29 cellular contexts compared by ENCODE assay signal in genomic region chr9:134222018-134222573, GRCh38. TPM values are rescaled to one million over a fixed set of nuclear protein-coding genes. Genes with fewer than 3 reads are reported as not detected.
DNase-seq lines count a peak whose midpoint lies in the region; ATAC-seq and TF ChIP-seq lines count a peak whose summit lies in the region.
"Had no signal": no experiment of that assay in that cellular context is flagged by ENCODE, and none has a peak within 500 bp of the region (broad histone marks: within the 10 kb centered on the region; RNA-seq: fewer than 3 reads in every experiment).

No MANE protein-coding gene starts in this region.

- H3K36me3 ChIP-seq in OCI-LY7 (ENCODE audit: insufficient read depth, low read length), result no peaks in the 10 kb centered on the region
- no peaks in the 10 kb centered on the region for H3K36me3 ChIP-seq in right lobe of liver
- H3K36me3 ChIP-seq in sigmoid colon, result no peaks in the 10 kb centered on the region
- H3K36me3 ChIP-seq: heart right ventricle, pancreas had no signal

- no peaks in the 10 kb centered on the region for H3K9me3 Mint-ChIP-seq in chondrocyte (ENCODE audit: low read depth)
- no peaks in the 10 kb centered on the region for H3K9me3 Mint-ChIP-seq in activated naive CD8-positive, alpha-beta T cell treated with anti-CD3 and anti-CD28 coated beads, Interleukin-2, amount 50 U/mL, for 24 hours
- H3K9me3 Mint-ChIP-seq: activated CD4-positive, alpha-beta T cell treated with anti-CD3 and anti-CD28 coated beads, Interleukin-2, amount 10 ng/mL, durations not matched to agents 24 days and 14 days; HFFc6; natural killer cell had no signal

- DNase-seq in OCI-LY7 (ENCODE audit: low spot score) (no peak), chondrocyte (ENCODE audit: low spot score) (peak; percentile 77), right lobe of liver (peak; percentile 43 to 71 (median 59)), sigmoid colon (peak; percentile 58), GF-D8 (lab: John Stamatoyannopoulos, UW) (no peak)
- DNase-seq in activated CD8-positive, alpha-beta memory T cell treated with anti-CD3 and anti-CD28 coated beads, Interleukin-2, amount 50 U/mL, for 48 hours, result no peak
- no peak for DNase-seq in activated naive CD8-positive, alpha-beta T cell treated with anti-CD3 and anti-CD28 coated beads, Interleukin-2, amount 50 U/mL, for 24 hours
- DNase-seq: activated CD4-positive, alpha-beta T cell treated with anti-CD3 and anti-CD28 coated beads, Interleukin-2, amount 10 ng/mL, durations not matched to agents 24 days and 14 days; activated CD8-positive, alpha-beta memory T cell treated with anti-CD3 and anti-CD28 coated beads, Interleukin-2, amount 10 ng/mL, durations not matched to agents 7 days and 5 days; activated naive CD4-positive, alpha-beta T cell treated with Interleukin-2 at 50 U/mL for 16 hours; effector memory CD4-positive, alpha-beta T cell; erythroblast; HFFc6; Karpas-422; left colon; midbrain; natural killer cell; NCI-H1694; NCI-H510A; SHP77 treated with DMSO at 0.1 percent for 48 hours; stimulated activated CD4-positive, alpha-beta T cell treated with anti-CD3 and anti-CD28 coated beads, Interleukin-15, amount 100 ng/mL, for 24 hours; stimulated activated naive CD4-positive, alpha-beta T cell treated with Interleukin-2 at 50 U/mL for 16 hours; T1000 had no signal

- H3K4me1 ChIP-seq in OCI-LY7 (ENCODE audit: insufficient read depth, low read length, poor library complexity, severe bottlenecking), result peaks cover 34% of the 10 kb centered on the region
- peaks cover 0 to 85% (median 26%) of the 10 kb centered on the region in 4 donors for H3K4me1 ChIP-seq in right lobe of liver
- H3K4me1 ChIP-seq in sigmoid colon, result peaks cover 0 to 14% (median 5%) of the 10 kb centered on the region in 4 donors
- H3K4me1 ChIP-seq: pancreas had no signal

- intact Hi-C loops in OCI-LY7 (cut with micrococcal nuclease; ENCODE audit: unreplicated experiment), result no loop called here
- intact Hi-C loops in right lobe of liver (cut with DNase I), result no loop called here
- intact Hi-C loops in sigmoid colon (cut with DNase I), result no loop called here

- H3K36me3 Mint-ChIP-seq in chondrocyte (ENCODE audit: low read depth), result no peaks in the 10 kb centered on the region
- H3K36me3 Mint-ChIP-seq in activated naive CD8-positive, alpha-beta T cell treated with anti-CD3 and anti-CD28 coated beads, Interleukin-2, amount 50 U/mL, for 24 hours (ENCODE audit: low read depth), result no peaks in the 10 kb centered on the region
- H3K36me3 Mint-ChIP-seq: activated CD8-positive, alpha-beta memory T cell treated with anti-CD3 and anti-CD28 coated beads, Interleukin-2, amount 10 ng/mL, durations not matched to agents 7 days and 5 days; natural killer cell had no signal

- H3K27me3 ChIP-seq in right lobe of liver (no peaks in the 10 kb centered on the region), sigmoid colon (peaks cover 0 to 6% (median 0%) of the 10 kb centered on the region in 3 donors)
- H3K27me3 ChIP-seq: heart right ventricle, pancreas had no signal

- CTCF ChIA-PET in OCI-LY7 (lab: Charles Lee; ENCODE audit: unreplicated experiment), result no interaction called here

- no peaks in the 10 kb centered on the region for H3K79me2 ChIP-seq in OCI-LY7 (ENCODE audit: insufficient read depth, low read depth, low read length)

- peaks cover 9% of the 10 kb centered on the region for H3K4me1 Mint-ChIP-seq in chondrocyte (ENCODE audit: low read depth)
- no peaks in the 10 kb centered on the region for H3K4me1 Mint-ChIP-seq in activated naive CD8-positive, alpha-beta T cell treated with anti-CD3 and anti-CD28 coated beads, Interleukin-2, amount 50 U/mL, for 24 hours
- H3K4me1 Mint-ChIP-seq: activated CD4-positive, alpha-beta T cell treated with anti-CD3 and anti-CD28 coated beads, Interleukin-2, amount 10 ng/mL, durations not matched to agents 24 days and 14 days; activated CD8-positive, alpha-beta memory T cell treated with anti-CD3 and anti-CD28 coated beads, Interleukin-2, amount 10 ng/mL, durations not matched to agents 7 days and 5 days; natural killer cell had no signal

- POLR2A ChIA-PET in OCI-LY7 (lab: Charles Lee), result no interaction called here

- ATAC-seq in right lobe of liver, result peak in 1 of 4 donors; percentile 5
- no peak for ATAC-seq in activated naive CD8-positive, alpha-beta T cell treated with anti-CD3 and anti-CD28 coated beads, Interleukin-2, amount 50 U/mL, for 24 hours
- ATAC-seq: activated CD8-positive, alpha-beta memory T cell treated with anti-CD3 and anti-CD28 coated beads, Interleukin-2, amount 10 ng/mL, durations not matched to agents 7 days and 5 days; natural killer cell; pancreas had no signal

- H3K4me3 Mint-ChIP-seq in chondrocyte (ENCODE audit: unreplicated experiment), result no peak overlapping the region
- no peak overlapping the region for H3K4me3 Mint-ChIP-seq in activated naive CD8-positive, alpha-beta T cell treated with anti-CD3 and anti-CD28 coated beads, Interleukin-2, amount 50 U/mL, for 24 hours
- H3K4me3 Mint-ChIP-seq: activated CD4-positive, alpha-beta T cell treated with anti-CD3 and anti-CD28 coated beads, Interleukin-2, amount 10 ng/mL, durations not matched to agents 24 days and 14 days; activated CD8-positive, alpha-beta memory T cell treated with anti-CD3 and anti-CD28 coated beads, Interleukin-2, amount 10 ng/mL, durations not matched to agents 7 days and 5 days; HFFc6; natural killer cell had no signal

- no peaks in the 10 kb centered on the region for H4K20me1 ChIP-seq in OCI-LY7 (ENCODE audit: insufficient read depth, low read length)

- H3K27me3 Mint-ChIP-seq in chondrocyte (ENCODE audit: low read depth), result peaks cover 8% of the 10 kb centered on the region
- H3K27me3 Mint-ChIP-seq in activated naive CD8-positive, alpha-beta T cell treated with anti-CD3 and anti-CD28 coated beads, Interleukin-2, amount 50 U/mL, for 24 hours, result no peaks in the 10 kb centered on the region
- H3K27me3 Mint-ChIP-seq: activated CD4-positive, alpha-beta T cell treated with anti-CD3 and anti-CD28 coated beads, Interleukin-2, amount 10 ng/mL, durations not matched to agents 24 days and 14 days; activated CD8-positive, alpha-beta memory T cell treated with anti-CD3 and anti-CD28 coated beads, Interleukin-2, amount 10 ng/mL, durations not matched to agents 7 days and 5 days had no signal

- WGBS in right lobe of liver (ENCODE audit: insufficient coverage, low coverage, low lambda C conversion rate, missing lambda C conversion rate), result 30% methylated on average over 7 of the region's 12 CpGs
- WGBS in sigmoid colon, 2 donors, result 59 to 81% methylated on average over 12 of the region's 12 CpGs

- TF ChIP-seq POLR2A in right lobe of liver (IDR thresholded peaks at IDR 0.05), result no peak
- no peak for TF ChIP-seq POLR2A in sigmoid colon (IDR thresholded peaks at IDR 0.05)

- TF ChIP-seq EP300 in sigmoid colon (IDR thresholded peaks at IDR 0.05), result no peak

- H3K4me3 ChIP-seq in OCI-LY7 (ENCODE audit: low read depth, low read length, poor library complexity, severe bottlenecking) (no peak overlapping the region), right lobe of liver (no peak overlapping the region), sigmoid colon (no peak overlapping the region)
- H3K4me3 ChIP-seq: heart right ventricle, pancreas had no signal

- no peaks in the 10 kb centered on the region for H3K9me2 ChIP-seq in OCI-LY7 (ENCODE audit: insufficient read depth, low read length)

- H3K27ac Mint-ChIP-seq in chondrocyte (ENCODE audit: unreplicated experiment), result no peak overlapping the region
- no peak overlapping the region for H3K27ac Mint-ChIP-seq in activated naive CD8-positive, alpha-beta T cell treated with anti-CD3 and anti-CD28 coated beads, Interleukin-2, amount 50 U/mL, for 24 hours
- H3K27ac Mint-ChIP-seq: activated CD4-positive, alpha-beta T cell treated with anti-CD3 and anti-CD28 coated beads, Interleukin-2, amount 10 ng/mL, durations not matched to agents 24 days and 14 days; activated CD8-positive, alpha-beta memory T cell treated with anti-CD3 and anti-CD28 coated beads, Interleukin-2, amount 10 ng/mL, durations not matched to agents 7 days and 5 days; HFFc6; natural killer cell had no signal

- TF ChIP-seq CTCF in OCI-LY7 (conservative IDR thresholded peaks at IDR 0.05; ENCODE audit: low read length) (no peak), chondrocyte (IDR thresholded peaks at IDR 0.05) (no peak), right lobe of liver (IDR thresholded peaks at IDR 0.05) (peak in 1 of 4 donors; percentile 2), sigmoid colon (IDR thresholded peaks at IDR 0.05) (no peak)

- H3K9me3 ChIP-seq in OCI-LY7 (ENCODE audit: low read length) (no peaks in the 10 kb centered on the region), right lobe of liver (no peaks in the 10 kb centered on the region), sigmoid colon (no peaks in the 10 kb centered on the region)
- H3K9me3 ChIP-seq: heart right ventricle, pancreas had no signal

- no TSS peak for BruUV-seq in OCI-LY7 (replicated peaks; lab: Mats Ljungman, UMichigan)

- H2AFZ ChIP-seq in OCI-LY7 (ENCODE audit: low read length), result no peak overlapping the region

- H3K27ac ChIP-seq in OCI-LY7 (ENCODE audit: low read depth, low read length, poor library complexity, severe bottlenecking) (peak overlapping the region; percentile 51), right lobe of liver (peak overlapping the region; percentile 89 to 100 (median 100)), sigmoid colon (no peak overlapping the region)
- H3K27ac ChIP-seq: heart right ventricle, HL-60, pancreas had no signal

- H3K4me2 ChIP-seq in OCI-LY7 (ENCODE audit: low read length), result peak overlapping the region; percentile 35

RNA-seq across cellular contexts. Expression of gene RNU6ATAC, which starts 57.7 kb away (rescaled TPM):
- total RNA-seq in OCI-LY7 (2014; rRNA removed; shearing (Covaris generic)), result not detected in 2 replicates
- total RNA-seq in OCI-LY7 (2022) (80.3 and 130 TPM in 2 replicates), chondrocyte (27.7 to 40.8 TPM (median 32.9 TPM) in 3 replicates), right lobe of liver (10 to 100 TPM in 4 of 6 experiments, not detected in 2; 17.4 to 91.1 (median 42.6) TPM), sigmoid colon (not detected)
- polyA plus RNA-seq in sigmoid colon, result not detected
- total RNA-seq: Daoy, fibroblast of villous mesenchyme, urinary bladder had no signal
- polyA plus RNA-seq: heart right ventricle, pancreas, urinary bladder had no signal

Comparison
In these comparisons a context has a peak if more than half of its experiments do, and no peak if none do; other contexts are left out.
1. DNase-seq: peak in chondrocyte (single experiment), right lobe of liver (3 of 3) and sigmoid colon (single experiment); none in OCI-LY7 (single experiment), GF-D8 (single experiment), activated CD8-positive, alpha-beta memory T cell treated with anti-CD3 and anti-CD28 coated beads, Interleukin-2, amount 50 U/mL, for 48 hours (single experiment) and activated naive CD8-positive, alpha-beta T cell treated with anti-CD3 and anti-CD28 coated beads, Interleukin-2, amount 50 U/mL, for 24 hours (single experiment).
2. H3K27ac ChIP-seq: peak in OCI-LY7 (single experiment) and right lobe of liver (3 of 3); none in sigmoid colon (0 of 4).